Comparison of ENCODE assay signal across 8 cellular contexts in the genomic region with DNA sequence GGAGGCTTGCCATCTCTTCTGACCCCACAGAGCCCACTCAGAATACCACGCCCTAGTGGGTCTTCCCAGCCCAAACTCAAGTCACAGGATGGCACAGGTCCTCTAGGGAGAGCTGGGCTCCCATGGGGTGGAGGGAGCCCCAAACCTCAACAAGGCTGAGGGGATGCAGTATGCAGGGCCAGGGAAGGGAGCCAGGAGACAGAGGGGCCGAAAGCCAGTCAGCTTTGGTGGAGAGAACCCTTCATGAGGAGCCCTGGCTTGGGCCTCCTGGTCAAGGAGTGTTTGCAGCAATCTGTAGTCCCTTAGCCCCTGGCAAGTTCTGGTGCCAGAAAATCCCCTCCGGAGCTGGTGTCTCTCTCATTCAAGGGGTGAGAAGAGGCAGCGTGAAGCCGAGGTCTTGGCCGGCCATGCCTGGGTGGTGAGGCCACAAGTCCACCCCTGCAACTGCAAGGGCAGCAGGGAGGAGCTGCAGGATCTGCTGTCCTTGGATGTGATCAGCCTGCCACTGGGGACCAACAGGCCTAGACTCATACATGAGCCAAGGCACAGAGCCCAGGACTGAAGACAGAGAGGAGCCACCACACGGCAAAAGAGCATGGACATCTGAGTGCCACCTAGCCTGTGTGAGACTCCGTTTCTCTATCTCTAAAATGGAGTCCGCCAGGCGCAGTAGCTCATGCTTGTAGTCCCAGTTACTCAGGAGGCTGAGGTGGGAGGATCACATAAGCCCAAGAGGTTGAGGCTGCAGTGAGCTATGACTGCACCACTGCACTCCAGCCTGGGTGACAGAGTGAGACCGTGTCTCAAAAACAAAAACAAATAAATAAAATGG. TPM values are rescaled to one million over a fixed set of nuclear protein-coding genes. Genes with fewer than 3 reads are reported as not detected.
DNase-seq lines count a peak whose midpoint lies in the region; ATAC-seq and TF ChIP-seq lines count a peak whose summit lies in the region.

No MANE protein-coding gene starts in this region.

- H3K36me3 Mint-ChIP-seq in CD4-positive, alpha-beta T cell (ENCODE audit: low read depth), result peaks cover 24% of the 10 kb centered on the region

- H3K27ac ChIP-seq in CD4-positive, alpha-beta T cell (ENCODE audit: low read depth, low read length), result no peak overlapping the region
- H3K27ac ChIP-seq in esophagus squamous epithelium (peak overlapping the region; percentile 69 to 100 (median 80)), osteoblast (ENCODE audit: low read depth, low read length) (peak overlapping the region; percentile 75)

- peak overlapping the region; percentile 39 for H3K27ac Mint-ChIP-seq in CD4-positive, alpha-beta T cell

- H3K27me3 ChIP-seq in CD4-positive, alpha-beta T cell (ENCODE audit: control insufficient read depth, insufficient read depth, low read length), result no peaks in the 10 kb centered on the region
- H3K27me3 ChIP-seq in esophagus squamous epithelium, result no peaks in the 10 kb centered on the region
- no peaks in the 10 kb centered on the region for H3K27me3 ChIP-seq in osteoblast (ENCODE audit: insufficient read depth, low read length)

- H4K20me1 ChIP-seq in osteoblast (ENCODE audit: insufficient read depth, low read length), result peaks cover 64% of the 10 kb centered on the region

- peak in 2 of 4 donors; percentile 12 to 21 for TF ChIP-seq POLR2A in esophagus squamous epithelium (IDR thresholded peaks at IDR 0.05)

- WGBS in esophagus squamous epithelium, 2 donors, result 71 to 77% methylated on average over 3 to 7 of the region's 11 CpGs

- no peaks in the 10 kb centered on the region for H3K27me3 Mint-ChIP-seq in CD4-positive, alpha-beta T cell

- ATAC-seq in CD4-positive, alpha-beta T cell (ENCODE audit: poor library complexity), result no peak
- ATAC-seq in HG02870 (IDR thresholded peaks at IDR 0.05; ENCODE audit: unreplicated experiment), result no peak

- intact Hi-C loops in CD4-positive, alpha-beta T cell (cut with DNase I, micrococcal nuclease), result no loop called here
- intact Hi-C loops in esophagus squamous epithelium (cut with DNase I), result no loop called here

- no peak for DNase-seq in CD4-positive, alpha-beta T cell
- DNase-seq in SK-MEL-5 (ENCODE audit: low read depth, low spot score) (peak; percentile 43), esophagus squamous epithelium (lab: John Stamatoyannopoulos, UW) (no peak), osteoblast (ENCODE audit: insufficient read length, low spot score, missing footprints) (peak; percentile 75), NCI-H146 (lab: John Stamatoyannopoulos, UW) (no peak), AML-193 (lab: John Stamatoyannopoulos, UW) (no peak)
- DNase-seq in NK-92 treated with Interleukin-12 subunit alpha and Interleukin-12 subunit beta, amount 100 ng/mL, for 24 hours (lab: John Stamatoyannopoulos, UW), result no peak

- H3K79me2 ChIP-seq in osteoblast (ENCODE audit: insufficient read depth, low read length), result peaks cover 55% of the 10 kb centered on the region

- H3K4me1 ChIP-seq in esophagus squamous epithelium (peaks cover 7 to 51% (median 21%) of the 10 kb centered on the region in 3 donors), osteoblast (ENCODE audit: insufficient read depth, low read length) (peaks cover 33% of the 10 kb centered on the region)

- in situ Hi-C loops in SK-MEL-5 (cut with HindIII; ENCODE audit: low pct_unique_long_range_greater_than_20kb, low sequenced_read_pairs), result no loop called here

- H3K4me1 Mint-ChIP-seq in CD4-positive, alpha-beta T cell (ENCODE audit: low read depth), result peaks cover 15% of the 10 kb centered on the region

- no peak for TF ChIP-seq CTCF in CD4-positive, alpha-beta T cell (IDR thresholded peaks at IDR 0.05)
- TF ChIP-seq CTCF in esophagus squamous epithelium (IDR thresholded peaks at IDR 0.05) (no peak), osteoblast (IDR thresholded peaks at IDR 0.05; ENCODE audit: extremely low read depth, low read depth, low read length) (no peak)

- no peaks in the 10 kb centered on the region for H3K9me3 ChIP-seq in CD4-positive, alpha-beta T cell (ENCODE audit: control insufficient read depth, low read length)
- H3K9me3 ChIP-seq in esophagus squamous epithelium (no peaks in the 10 kb centered on the region), osteoblast (ENCODE audit: low read depth, low read length) (no peaks in the 10 kb centered on the region)

- no peak overlapping the region for H3K4me2 ChIP-seq in osteoblast (ENCODE audit: insufficient read depth, low read length)

- H3K4me3 Mint-ChIP-seq in CD4-positive, alpha-beta T cell, result no peak overlapping the region

- H3K36me3 ChIP-seq in esophagus squamous epithelium (peaks cover 0 to 58% (median 7%) of the 10 kb centered on the region in 3 donors), osteoblast (ENCODE audit: insufficient read depth, low read length) (peaks cover 54% of the 10 kb centered on the region)

- H3K4me3 ChIP-seq in esophagus squamous epithelium, result no peak overlapping the region
- no peak overlapping the region for H3K4me3 ChIP-seq in osteoblast (ENCODE audit: insufficient read depth, low read length)

- CTCF ChIA-PET in CD4-positive, alpha-beta T cell (lab: Charles Lee), result interaction anchor here (1.4 to 1.6 kb wide), 2 partner anchors 64 to 65 kb away, joined by 3 read pairs; no protein-coding TSS in a partner anchor

- H3K9me3 Mint-ChIP-seq in CD4-positive, alpha-beta T cell, result no peaks in the 10 kb centered on the region

- POLR2A ChIA-PET in CD4-positive, alpha-beta T cell (lab: Charles Lee), result interaction anchor here (1.0 to 3.2 kb wide), 10 partner anchors 16 to 60 kb away, joined by 3 to 15 read pairs (median 4); partner anchors contain the start of genes MALAT1 and NEAT1

- no peak overlapping the region for H2AFZ ChIP-seq in osteoblast (ENCODE audit: low read length)

RNA-seq across cellular contexts. Expression of gene NEAT1, which starts 24.1 kb away (rescaled TPM):
- 100 to 1,000 TPM; 221 to 223 TPM for total RNA-seq in CD4-positive, alpha-beta T cell
- 13.3 and 17.2 TPM in 2 replicates for total RNA-seq in SK-MEL-5 (2014; rRNA removed; shearing (Covaris generic))
- 92.3 and 140 TPM in 2 replicates for polyA plus RNA-seq in SK-MEL-5 (2015; cell fraction: cytosol; rRNA removed)
- polyA plus RNA-seq in SK-MEL-5 (2015; cell fraction: nucleus; rRNA removed), result 4,541 and 4,715 TPM in 2 replicates
- total RNA-seq in esophagus squamous epithelium, result 100 to 1,000 TPM in 3 of 4 donors, 10 to 100 TPM in 1; 30.6 to 705 (median 357) TPM
- 818 and 1,122 TPM in 2 replicates for total RNA-seq in osteoblast

RNA-seq across cellular contexts. Expression of gene MALAT1, which starts 52.2 kb away (rescaled TPM):
- over 10,000 TPM; 31,509 to 32,316 TPM for total RNA-seq in CD4-positive, alpha-beta T cell
- 1,469 and 1,846 TPM in 2 replicates for total RNA-seq in SK-MEL-5 (2014; rRNA removed; shearing (Covaris generic))
- 14.9 and 24.6 TPM in 2 replicates for polyA plus RNA-seq in SK-MEL-5 (2015; cell fraction: cytosol; rRNA removed)
- 1,901 and 1,945 TPM in 2 replicates for polyA plus RNA-seq in SK-MEL-5 (2015; cell fraction: nucleus; rRNA removed)
- total RNA-seq in esophagus squamous epithelium (over 10,000 TPM in 2 of 4 donors, 1,000 to 10,000 TPM in 2; 1,739 to 13,677 (median 9,435) TPM), osteoblast (19,002 and 21,612 TPM in 2 replicates)

Comparison
In these comparisons a context has a peak if more than half of its experiments do, and no peak if none do; other contexts are left out.
1. DNase-seq: peak in SK-MEL-5 (single experiment) and osteoblast (single experiment); none in CD4-positive, alpha-beta T cell (0 of 10), esophagus squamous epithelium (single experiment), NCI-H146 (single experiment), NK-92 treated with Interleukin-12 subunit alpha and Interleukin-12 subunit beta, amount 100 ng/mL, for 24 hours (single experiment) and AML-193 (0 of 2).